ENCODE assay signal across 1 cellular context in genomic region chr10:5666324-5667220, GRCh38.
TF ChIP-seq lines count a peak whose summit lies in the region.

Gene ASB13 (minus strand): TSS chr10:5666595. CDS start chr10:5666551, 44 bp downstream.

TF ChIP-seq in WTC11, 78 proteins besides CTCF, POLR2A, EP300 and RAD21 (continued from another document and continues in another):
- TF ChIP-seq ATF3 (CRISPR knock-in tag; conservative IDR thresholded peaks at IDR 0.05) (no peak), ATF6 (CRISPR knock-in tag; IDR thresholded peaks at IDR 0.05) (no peak), AFF4 (CRISPR knock-in tag; IDR thresholded peaks at IDR 0.05; ENCODE audit: borderline replicate concordance) (no peak), ARID4B (CRISPR knock-in tag; IDR thresholded peaks at IDR 0.05; ENCODE audit: borderline replicate concordance) (no peak), STAT6 (CRISPR knock-in tag; conservative IDR thresholded peaks at IDR 0.05; ENCODE audit: low read depth) (no peak), ZNF219 (CRISPR knock-in tag; IDR thresholded peaks at IDR 0.05; ENCODE audit: borderline replicate concordance) (no peak), PRRX2 (CRISPR knock-in tag; IDR thresholded peaks at IDR 0.05) (no peak), ZNF512 (CRISPR knock-in tag; IDR thresholded peaks at IDR 0.05; ENCODE audit: borderline replicate concordance) (no peak), IRF2 (CRISPR knock-in tag; IDR thresholded peaks at IDR 0.05; ENCODE audit: borderline replicate concordance, low read depth) (no peak), CDX4 (CRISPR knock-in tag; IDR thresholded peaks at IDR 0.05; ENCODE audit: borderline replicate concordance) (no peak), ZNF425 (CRISPR knock-in tag; conservative IDR thresholded peaks at IDR 0.05) (no peak), GTF2I (CRISPR knock-in tag; conservative IDR thresholded peaks at IDR 0.05) (no peak), MAX (CRISPR knock-in tag; IDR thresholded peaks at IDR 0.05) (0 out of 2 replicates have a peak, but pooled peaks have one; percentile 42), CBFB (CRISPR knock-in tag; IDR thresholded peaks at IDR 0.05; ENCODE audit: low read depth) (0 out of 2 replicates have a peak, but pooled peaks have one; percentile 73), RORB (CRISPR knock-in tag; IDR thresholded peaks at IDR 0.05) (no peak), JAZF1 (CRISPR knock-in tag; IDR thresholded peaks at IDR 0.05) (no peak), SMAD4 (CRISPR knock-in tag; IDR thresholded peaks at IDR 0.05) (no peak), JUN (CRISPR knock-in tag; IDR thresholded peaks at IDR 0.05) (0 out of 2 replicates have a peak, but pooled peaks have one; percentile 38), E2F1 (CRISPR knock-in tag; IDR thresholded peaks at IDR 0.05) (no peak), FOXP4 (CRISPR knock-in tag; IDR thresholded peaks at IDR 0.05) (no peak), FOXP1 (CRISPR knock-in tag; IDR thresholded peaks at IDR 0.05; ENCODE audit: borderline replicate concordance) (peak; percentile 70; the same call in 1 of the 2 replicates), MYBL2 (CRISPR knock-in tag; IDR thresholded peaks at IDR 0.05) (no peak), PREB (CRISPR knock-in tag; IDR thresholded peaks at IDR 0.05; ENCODE audit: borderline replicate concordance) (no peak), ATF1 (CRISPR knock-in tag; IDR thresholded peaks at IDR 0.05) (no peak), EMX1 (CRISPR knock-in tag; IDR thresholded peaks at IDR 0.05) (no peak)
